ENCODE assay signal across 1 cellular context in genomic region chr19:34375598-34375997, GRCh38.
TF ChIP-seq lines count a peak whose summit lies in the region.

No MANE protein-coding gene starts in this region.

TF ChIP-seq in HepG2, 621 proteins besides CTCF, POLR2A, EP300 and RAD21:
- peak; percentile 64; the same call in 1 of the 2 replicates for TF ChIP-seq ZBTB21 (CRISPR knock-in tag; IDR thresholded peaks at IDR 0.05)
- no peak for TF ChIP-seq ZNF10 (CRISPR knock-in tag; IDR thresholded peaks at IDR 0.05; ENCODE audit: borderline replicate concordance, low read depth)
- TF ChIP-seq TEAD3 (CRISPR knock-in tag; optimal IDR thresholded peaks at IDR 0.05; ENCODE audit: borderline replicate concordance), result peak; percentile 55
- TF ChIP-seq PAWR (CRISPR knock-in tag; IDR thresholded peaks at IDR 0.05; ENCODE audit: borderline replicate concordance), result no peak
